ENCODE assay signal across 28 cellular contexts in the genomic region with DNA sequence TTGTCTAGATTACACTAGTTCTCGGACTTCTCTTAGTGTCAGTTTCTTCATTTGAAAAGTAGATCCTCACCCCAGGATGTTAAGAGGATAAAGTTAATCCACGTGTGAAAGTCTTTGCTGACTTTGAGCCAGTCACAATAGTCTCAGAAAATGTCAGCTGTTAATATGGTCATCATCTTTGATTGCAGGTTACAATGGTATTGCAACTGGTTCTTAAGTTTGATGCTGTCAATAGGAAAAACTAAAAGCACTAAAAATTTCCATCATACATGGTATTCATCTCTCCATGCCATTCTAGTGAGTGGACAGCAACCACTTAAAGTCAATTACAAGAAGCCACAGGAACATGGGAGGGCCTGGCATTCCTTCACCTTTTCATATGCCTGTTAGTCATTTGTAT.
"Had no signal": no experiment of that assay in that cellular context is flagged by ENCODE, and none has a peak within 500 bp of the region (broad histone marks: within the 10 kb centered on the region; RNA-seq: fewer than 3 reads in every experiment).

No MANE protein-coding gene starts in this region.

- H3K36me3 ChIP-seq: left lung, lower lobe of right lung, pancreas, prostate gland, spleen, tibial nerve, upper lobe of left lung, vagina had no signal

- H3K4me1 Mint-ChIP-seq: immature natural killer cell; mesothelial cell of epicardium; naive B cell; natural killer cell; nephron progenitor cell; stimulated activated effector memory CD8-positive, alpha-beta T cell treated with anti-CD3 and anti-CD28 coated beads, Interleukin-12 subunit alpha, Interleukin-12 subunit beta, amount 100 ng/mL, for 72 hours had no signal

- H3K27me3 Mint-ChIP-seq: naive B cell had no signal

- H3K27me3 ChIP-seq: left lung, spleen, tibial nerve, upper lobe of left lung, vagina had no signal

- H3K27ac Mint-ChIP-seq: mesothelial cell of epicardium; natural killer cell; nephron progenitor cell; stimulated activated effector memory CD8-positive, alpha-beta T cell treated with anti-CD3 and anti-CD28 coated beads, Interleukin-12 subunit alpha, Interleukin-12 subunit beta, amount 100 ng/mL, for 72 hours; stimulated activated naive CD8-positive, alpha-beta T cell treated with anti-CD3 and anti-CD28 coated beads, Interleukin-15, Interleukin-2, amounts not matched to agents 100 ng/mL and 50 ng/mL, for 24 hours had no signal

- H3K4me3 ChIP-seq: left lung, lower lobe of right lung, pancreas, prostate gland, skin epidermis, spleen, tibial nerve, upper lobe of left lung, vagina had no signal

- DNase-seq: hypothalamus; immature natural killer cell; kidney; left colon; left lung; lower lobe of right lung; mesendoderm; naive B cell; natural killer cell; nephron progenitor cell; nucleus accumbens; pancreas; posterior cingulate gyrus; retina; right cardiac atrium; spleen; stimulated activated CD4-positive, alpha-beta T cell treated with anti-CD3 and anti-CD28 coated beads, Interleukin-4, amount 100 ng/mL, for 24 hours; stimulated activated naive CD4-positive, alpha-beta T cell; upper lobe of left lung had no signal

- FAIRE-seq: islet of Langerhans, kidney, pancreas had no signal

- H3K4me1 ChIP-seq: left lung, lower lobe of right lung, pancreas, prostate gland, spleen, tibial nerve, upper lobe of left lung, vagina had no signal

- H3K27ac ChIP-seq: left lung, lower lobe of right lung, pancreas, prostate gland, skin epidermis, spleen, tibial nerve, upper lobe of left lung, vagina had no signal

- H3K9me3 Mint-ChIP-seq: stimulated activated naive CD8-positive, alpha-beta T cell treated with anti-CD3 and anti-CD28 coated beads, Interleukin-15, Interleukin-2, amounts not matched to agents 100 ng/mL and 50 ng/mL, for 24 hours had no signal

- H3K4me3 Mint-ChIP-seq: immature natural killer cell; mesothelial cell of epicardium; naive B cell; natural killer cell; nephron progenitor cell; stimulated activated effector memory CD8-positive, alpha-beta T cell treated with anti-CD3 and anti-CD28 coated beads, Interleukin-12 subunit alpha, Interleukin-12 subunit beta, amount 100 ng/mL, for 72 hours; stimulated activated naive CD8-positive, alpha-beta T cell treated with anti-CD3 and anti-CD28 coated beads, Interleukin-15, Interleukin-2, amounts not matched to agents 100 ng/mL and 50 ng/mL, for 24 hours had no signal

- H3K36me3 Mint-ChIP-seq: naive B cell; natural killer cell; stimulated activated effector memory CD8-positive, alpha-beta T cell treated with anti-CD3 and anti-CD28 coated beads, Interleukin-12 subunit alpha, Interleukin-12 subunit beta, amount 100 ng/mL, for 72 hours had no signal

- ATAC-seq: left colon; left lung; lower lobe of right lung; natural killer cell; pancreas; right cardiac atrium; sciatic nerve; stimulated activated effector memory CD8-positive, alpha-beta T cell treated with anti-CD3 and anti-CD28 coated beads, Interleukin-12 subunit alpha, Interleukin-12 subunit beta, amount 100 ng/mL, for 72 hours had no signal

- H3K9me3 ChIP-seq: lower lobe of right lung, pancreas, prostate gland, vagina had no signal
